1 cellular context compared by ENCODE assay signal in the genomic region with DNA sequence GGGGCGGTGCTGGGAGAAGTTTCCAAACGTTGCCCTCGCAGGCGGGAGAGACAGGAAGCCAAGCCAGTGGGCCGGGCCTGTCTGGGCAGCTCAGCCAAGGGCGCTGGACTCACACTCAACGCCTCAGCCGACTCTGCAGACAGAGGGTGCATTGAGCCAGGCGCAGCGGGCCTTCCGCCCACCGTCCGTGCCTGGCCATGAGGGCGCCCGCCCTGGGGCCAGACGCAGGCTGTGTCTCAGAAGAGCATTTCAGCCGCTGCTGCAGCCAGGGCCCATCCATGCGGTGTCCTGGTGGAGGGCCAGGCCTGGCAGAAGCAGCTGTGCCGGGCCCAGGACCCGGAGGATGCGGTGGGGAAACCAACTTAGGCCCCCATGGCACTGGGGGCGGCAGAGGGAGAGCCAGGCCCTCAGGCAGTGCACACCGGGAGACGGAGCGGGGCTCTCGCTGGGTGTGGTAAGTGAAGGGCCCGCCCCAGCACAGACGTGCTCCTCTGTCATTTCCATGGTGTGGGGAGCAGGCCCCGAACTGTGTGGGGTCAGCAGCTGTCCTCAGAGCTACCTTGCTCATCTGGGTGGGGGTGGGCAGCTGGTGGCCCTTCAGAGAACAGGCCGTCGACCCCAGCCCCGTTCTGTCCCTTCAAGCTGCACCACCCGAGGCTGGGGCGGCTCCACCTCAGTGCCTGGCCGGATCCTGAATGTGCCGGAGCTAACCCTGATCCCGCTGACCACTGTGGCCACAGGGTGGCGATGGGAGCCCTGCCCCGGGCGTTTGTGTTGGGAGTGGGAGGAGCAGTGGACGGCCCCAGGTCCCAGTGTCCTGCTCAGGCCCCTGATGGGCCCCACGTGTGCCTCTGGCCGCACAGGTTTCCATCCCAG.
A peak's percentile ranks its signal among the peaks of the same experiment; 100 is the strongest.
TF ChIP-seq lines count a peak whose summit lies in the region.

No MANE protein-coding gene starts in this region.

TF ChIP-seq in HepG2, 621 proteins besides CTCF, POLR2A, EP300 and RAD21 (continued from another document and continues in another):
- TF ChIP-seq, protein P1, sequence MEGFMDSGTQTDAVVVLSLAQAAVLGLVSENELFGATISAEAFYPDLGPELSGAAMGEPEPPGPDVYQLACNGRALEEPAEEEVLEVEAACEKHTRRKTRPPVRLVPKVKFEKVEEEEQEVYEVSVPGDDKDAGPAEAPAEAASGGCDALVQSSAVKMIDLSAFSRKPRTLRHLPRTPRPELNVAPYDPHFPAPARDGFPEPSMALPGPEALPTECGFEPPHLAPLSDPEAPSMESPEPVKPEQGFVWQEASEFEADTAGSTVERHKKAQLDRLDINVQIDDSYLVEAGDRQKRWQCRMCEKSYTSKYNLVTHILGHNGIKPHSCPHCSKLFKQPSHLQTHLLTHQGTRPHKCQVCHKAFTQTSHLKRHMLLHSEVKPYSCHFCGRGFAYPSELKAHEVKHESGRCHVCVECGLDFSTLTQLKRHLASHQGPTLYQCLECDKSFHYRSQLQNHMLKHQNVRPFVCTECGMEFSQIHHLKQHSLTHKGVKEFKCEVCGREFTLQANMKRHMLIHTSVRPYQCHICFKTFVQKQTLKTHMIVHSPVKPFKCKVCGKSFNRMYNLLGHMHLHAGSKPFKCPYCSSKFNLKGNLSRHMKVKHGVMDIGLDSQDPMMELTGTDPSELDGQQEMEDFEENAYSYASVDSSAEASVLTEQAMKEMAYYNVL (CRISPR knock-in tag; IDR thresholded peaks at IDR 0.05; ENCODE audit: borderline replicate concordance): no peak; the same call in 1 of the 2 replicates
- TF ChIP-seq SMARCC2 (IDR thresholded peaks at IDR 0.05) (no peak), ZNF674 (CRISPR knock-in tag; IDR thresholded peaks at IDR 0.05; ENCODE audit: low read depth) (no peak), ZNF839 (CRISPR knock-in tag; IDR thresholded peaks at IDR 0.05; ENCODE audit: borderline replicate concordance) (no peak; the same call in 1 of the 2 replicates), MAF1 (CRISPR knock-in tag; IDR thresholded peaks at IDR 0.05; ENCODE audit: borderline replicate concordance) (no peak), ZNF557 (CRISPR knock-in tag; IDR thresholded peaks at IDR 0.05) (no peak), MAFK (conservative IDR thresholded peaks at IDR 0.05 in 1 of 2, IDR thresholded peaks at IDR 0.05 in 1 of 2; ENCODE audit: low read length in 2 of 2) (no peak), ZNF143 (CRISPR knock-in tag; IDR thresholded peaks at IDR 0.05) (peak; percentile 56; the same call in 1 of the 2 replicates), SMAD3 (CRISPR knock-in tag; IDR thresholded peaks at IDR 0.05) (peak; percentile 37; the same call in 1 of the 2 replicates), CAMTA2 (CRISPR knock-in tag; IDR thresholded peaks at IDR 0.05; ENCODE audit: borderline replicate concordance) (no peak), ELF3 (CRISPR knock-in tag; IDR thresholded peaks at IDR 0.05) (0 out of 2 replicates have a peak, but pooled peaks have one; percentile 40), ZNF678 (CRISPR knock-in tag; IDR thresholded peaks at IDR 0.05) (0 out of 2 replicates have a peak, but pooled peaks have one; percentile 28), ZNF790 (CRISPR knock-in tag; IDR thresholded peaks at IDR 0.05; ENCODE audit: borderline replicate concordance) (no peak), MTA1 (CRISPR knock-in tag; IDR thresholded peaks at IDR 0.05; ENCODE audit: borderline replicate concordance) (0 out of 2 replicates have a peak, but pooled peaks have one; percentile 9), ZNF230 (CRISPR knock-in tag; IDR thresholded peaks at IDR 0.05) (0 out of 2 replicates have a peak, but pooled peaks have one; percentile 18), KAT8 (CRISPR knock-in tag; IDR thresholded peaks at IDR 0.05) (peak; percentile 66), ELF4 (CRISPR knock-in tag; IDR thresholded peaks at IDR 0.05; ENCODE audit: borderline replicate concordance) (peak; percentile 72; the same call in 1 of the 2 replicates), RXRB (CRISPR knock-in tag; IDR thresholded peaks at IDR 0.05; ENCODE audit: borderline replicate concordance) (peak; percentile 46), ZNF883 (CRISPR knock-in tag; IDR thresholded peaks at IDR 0.05; ENCODE audit: not compliant biosample characterization) (peak; percentile 90), ZNF274 (CRISPR knock-in tag; IDR thresholded peaks at IDR 0.05) (no peak; the same call in 1 of the 2 replicates), ZSCAN31 (CRISPR knock-in tag; IDR thresholded peaks at IDR 0.05; ENCODE audit: low read depth) (peak; percentile 77), ZNF484 (CRISPR knock-in tag; IDR thresholded peaks at IDR 0.05; ENCODE audit: borderline replicate concordance, low read depth) (no peak), KAT7 (CRISPR knock-in tag; IDR thresholded peaks at IDR 0.05; ENCODE audit: borderline replicate concordance) (no peak), ZNF644 (CRISPR knock-in tag; IDR thresholded peaks at IDR 0.05; ENCODE audit: low read depth) (no peak), IRX3 (CRISPR knock-in tag; IDR thresholded peaks at IDR 0.05; ENCODE audit: borderline replicate concordance, low read depth) (no peak), SNAI1 (CRISPR knock-in tag; IDR thresholded peaks at IDR 0.05; ENCODE audit: borderline replicate concordance) (0 out of 2 replicates have a peak, but pooled peaks have one; percentile 26), ZNF672 (CRISPR knock-in tag; IDR thresholded peaks at IDR 0.05) (no peak), ZNF432 (CRISPR knock-in tag; IDR thresholded peaks at IDR 0.05; ENCODE audit: borderline replicate concordance) (no peak), CEBPB (IDR thresholded peaks at IDR 0.05; ENCODE audit: borderline replicate concordance, low read depth, low read length) (no peak), REPIN1 (CRISPR knock-in tag; IDR thresholded peaks at IDR 0.05; ENCODE audit: borderline replicate concordance, low read depth) (peak; percentile 71), ZNF451 (CRISPR knock-in tag; IDR thresholded peaks at IDR 0.05) (no peak), ZNF441 (CRISPR knock-in tag; IDR thresholded peaks at IDR 0.05; ENCODE audit: borderline replicate concordance) (no peak), ZNF564 (CRISPR knock-in tag; IDR thresholded peaks at IDR 0.05) (no peak), ZNF547 (CRISPR knock-in tag; IDR thresholded peaks at IDR 0.05) (peak; percentile 91), TOPORS (CRISPR knock-in tag; IDR thresholded peaks at IDR 0.05) (no peak), AKAP8 (CRISPR knock-in tag; IDR thresholded peaks at IDR 0.05) (0 out of 2 replicates have a peak, but pooled peaks have one; percentile 44), ATF7 (IDR thresholded peaks at IDR 0.05) (no peak), ATF7 (CRISPR knock-in tag; IDR thresholded peaks at IDR 0.05) (no peak), ZNF263 (CRISPR knock-in tag; IDR thresholded peaks at IDR 0.05) (no peak; the same call in none of the 2 replicates), ZBTB38 (CRISPR knock-in tag; IDR thresholded peaks at IDR 0.05) (peak; percentile 20; the same call in 1 of the 2 replicates), ZNF282 (IDR thresholded peaks at IDR 0.05; ENCODE audit: partially characterized antibody) (no peak), MEIS1 (CRISPR knock-in tag; IDR thresholded peaks at IDR 0.05; ENCODE audit: borderline replicate concordance) (no peak), DNMT3B (CRISPR knock-in tag; conservative IDR thresholded peaks at IDR 0.05) (no peak), ZNF546 (CRISPR knock-in tag; conservative IDR thresholded peaks at IDR 0.05) (no peak), ZFX (CRISPR knock-in tag; IDR thresholded peaks at IDR 0.05; ENCODE audit: low read depth) (peak; percentile 68), HMG20B (CRISPR knock-in tag; conservative IDR thresholded peaks at IDR 0.05) (no peak; the same call in 1 of the 2 replicates), ZNF350 (CRISPR knock-in tag; IDR thresholded peaks at IDR 0.05; ENCODE audit: borderline replicate concordance, low read depth) (peak; percentile 73), FOXM1 (CRISPR knock-in tag; IDR thresholded peaks at IDR 0.05) (no peak), ZIK1 (CRISPR knock-in tag; IDR thresholded peaks at IDR 0.05; ENCODE audit: borderline replicate concordance, low read depth) (peak; percentile 71), HNF4A (CRISPR knock-in tag; IDR thresholded peaks at IDR 0.05) (peak; percentile 27; the same call in 1 of the 2 replicates), ZFP41 (CRISPR knock-in tag; IDR thresholded peaks at IDR 0.05; ENCODE audit: borderline replicate concordance) (no peak), NCOA5 (CRISPR knock-in tag; IDR thresholded peaks at IDR 0.05) (no peak), SMARCE1 (IDR thresholded peaks at IDR 0.05; ENCODE audit: borderline replicate concordance) (no peak), RFX5 (IDR thresholded peaks at IDR 0.05; ENCODE audit: low read depth, low read length) (no peak), SP5 (CRISPR knock-in tag; IDR thresholded peaks at IDR 0.05; ENCODE audit: borderline replicate concordance, low read depth) (peak; percentile 96)
- TF ChIP-seq, protein P2, sequence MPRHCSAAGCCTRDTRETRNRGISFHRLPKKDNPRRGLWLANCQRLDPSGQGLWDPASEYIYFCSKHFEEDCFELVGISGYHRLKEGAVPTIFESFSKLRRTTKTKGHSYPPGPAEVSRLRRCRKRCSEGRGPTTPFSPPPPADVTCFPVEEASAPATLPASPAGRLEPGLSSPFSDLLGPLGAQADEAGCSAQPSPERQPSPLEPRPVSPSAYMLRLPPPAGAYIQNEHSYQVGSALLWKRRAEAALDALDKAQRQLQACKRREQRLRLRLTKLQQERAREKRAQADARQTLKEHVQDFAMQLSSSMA (CRISPR knock-in tag; IDR thresholded peaks at IDR 0.05): peak; percentile 64; the same call in 1 of the 2 replicates
- TF ChIP-seq, protein P3, sequence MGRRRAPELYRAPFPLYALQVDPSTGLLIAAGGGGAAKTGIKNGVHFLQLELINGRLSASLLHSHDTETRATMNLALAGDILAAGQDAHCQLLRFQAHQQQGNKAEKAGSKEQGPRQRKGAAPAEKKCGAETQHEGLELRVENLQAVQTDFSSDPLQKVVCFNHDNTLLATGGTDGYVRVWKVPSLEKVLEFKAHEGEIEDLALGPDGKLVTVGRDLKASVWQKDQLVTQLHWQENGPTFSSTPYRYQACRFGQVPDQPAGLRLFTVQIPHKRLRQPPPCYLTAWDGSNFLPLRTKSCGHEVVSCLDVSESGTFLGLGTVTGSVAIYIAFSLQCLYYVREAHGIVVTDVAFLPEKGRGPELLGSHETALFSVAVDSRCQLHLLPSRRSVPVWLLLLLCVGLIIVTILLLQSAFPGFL (CRISPR knock-in tag; IDR thresholded peaks at IDR 0.05): no peak
- TF ChIP-seq, protein P4, sequence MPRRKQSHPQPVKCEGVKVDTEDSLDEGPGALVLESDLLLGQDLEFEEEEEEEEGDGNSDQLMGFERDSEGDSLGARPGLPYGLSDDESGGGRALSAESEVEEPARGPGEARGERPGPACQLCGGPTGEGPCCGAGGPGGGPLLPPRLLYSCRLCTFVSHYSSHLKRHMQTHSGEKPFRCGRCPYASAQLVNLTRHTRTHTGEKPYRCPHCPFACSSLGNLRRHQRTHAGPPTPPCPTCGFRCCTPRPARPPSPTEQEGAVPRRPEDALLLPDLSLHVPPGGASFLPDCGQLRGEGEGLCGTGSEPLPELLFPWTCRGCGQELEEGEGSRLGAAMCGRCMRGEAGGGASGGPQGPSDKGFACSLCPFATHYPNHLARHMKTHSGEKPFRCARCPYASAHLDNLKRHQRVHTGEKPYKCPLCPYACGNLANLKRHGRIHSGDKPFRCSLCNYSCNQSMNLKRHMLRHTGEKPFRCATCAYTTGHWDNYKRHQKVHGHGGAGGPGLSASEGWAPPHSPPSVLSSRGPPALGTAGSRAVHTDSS (CRISPR knock-in tag; conservative IDR thresholded peaks at IDR 0.05): no peak
- TF ChIP-seq, protein P5, sequence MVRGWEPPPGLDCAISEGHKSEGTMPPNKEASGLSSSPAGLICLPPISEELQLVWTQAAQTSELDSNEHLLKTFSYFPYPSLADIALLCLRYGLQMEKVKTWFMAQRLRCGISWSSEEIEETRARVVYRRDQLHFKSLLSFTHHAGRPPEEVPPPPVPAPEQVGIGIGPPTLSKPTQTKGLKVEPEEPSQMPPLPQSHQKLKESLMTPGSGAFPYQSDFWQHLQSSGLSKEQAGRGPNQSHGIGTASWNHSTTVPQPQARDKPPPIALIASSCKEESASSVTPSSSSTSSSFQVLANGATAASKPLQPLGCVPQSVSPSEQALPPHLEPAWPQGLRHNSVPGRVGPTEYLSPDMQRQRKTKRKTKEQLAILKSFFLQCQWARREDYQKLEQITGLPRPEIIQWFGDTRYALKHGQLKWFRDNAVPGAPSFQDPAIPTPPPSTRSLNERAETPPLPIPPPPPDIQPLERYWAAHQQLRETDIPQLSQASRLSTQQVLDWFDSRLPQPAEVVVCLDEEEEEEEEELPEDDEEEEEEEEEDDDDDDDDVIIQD (CRISPR knock-in tag; IDR thresholded peaks at IDR 0.05; ENCODE audit: low read depth): no peak
- TF ChIP-seq, protein P6, sequence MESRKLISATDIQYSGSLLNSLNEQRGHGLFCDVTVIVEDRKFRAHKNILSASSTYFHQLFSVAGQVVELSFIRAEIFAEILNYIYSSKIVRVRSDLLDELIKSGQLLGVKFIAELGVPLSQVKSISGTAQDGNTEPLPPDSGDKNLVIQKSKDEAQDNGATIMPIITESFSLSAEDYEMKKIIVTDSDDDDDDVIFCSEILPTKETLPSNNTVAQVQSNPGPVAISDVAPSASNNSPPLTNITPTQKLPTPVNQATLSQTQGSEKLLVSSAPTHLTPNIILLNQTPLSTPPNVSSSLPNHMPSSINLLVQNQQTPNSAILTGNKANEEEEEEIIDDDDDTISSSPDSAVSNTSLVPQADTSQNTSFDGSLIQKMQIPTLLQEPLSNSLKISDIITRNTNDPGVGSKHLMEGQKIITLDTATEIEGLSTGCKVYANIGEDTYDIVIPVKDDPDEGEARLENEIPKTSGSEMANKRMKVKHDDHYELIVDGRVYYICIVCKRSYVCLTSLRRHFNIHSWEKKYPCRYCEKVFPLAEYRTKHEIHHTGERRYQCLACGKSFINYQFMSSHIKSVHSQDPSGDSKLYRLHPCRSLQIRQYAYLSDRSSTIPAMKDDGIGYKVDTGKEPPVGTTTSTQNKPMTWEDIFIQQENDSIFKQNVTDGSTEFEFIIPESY (CRISPR knock-in tag; IDR thresholded peaks at IDR 0.05): 0 out of 2 replicates have a peak, but pooled peaks have one; percentile 35
- TF ChIP-seq, protein P7, sequence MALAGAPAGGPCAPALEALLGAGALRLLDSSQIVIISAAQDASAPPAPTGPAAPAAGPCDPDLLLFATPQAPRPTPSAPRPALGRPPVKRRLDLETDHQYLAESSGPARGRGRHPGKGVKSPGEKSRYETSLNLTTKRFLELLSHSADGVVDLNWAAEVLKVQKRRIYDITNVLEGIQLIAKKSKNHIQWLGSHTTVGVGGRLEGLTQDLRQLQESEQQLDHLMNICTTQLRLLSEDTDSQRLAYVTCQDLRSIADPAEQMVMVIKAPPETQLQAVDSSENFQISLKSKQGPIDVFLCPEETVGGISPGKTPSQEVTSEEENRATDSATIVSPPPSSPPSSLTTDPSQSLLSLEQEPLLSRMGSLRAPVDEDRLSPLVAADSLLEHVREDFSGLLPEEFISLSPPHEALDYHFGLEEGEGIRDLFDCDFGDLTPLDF (CRISPR knock-in tag; IDR thresholded peaks at IDR 0.05): 0 out of 2 replicates have a peak, but pooled peaks have one; percentile 21
- TF ChIP-seq, protein P8, sequence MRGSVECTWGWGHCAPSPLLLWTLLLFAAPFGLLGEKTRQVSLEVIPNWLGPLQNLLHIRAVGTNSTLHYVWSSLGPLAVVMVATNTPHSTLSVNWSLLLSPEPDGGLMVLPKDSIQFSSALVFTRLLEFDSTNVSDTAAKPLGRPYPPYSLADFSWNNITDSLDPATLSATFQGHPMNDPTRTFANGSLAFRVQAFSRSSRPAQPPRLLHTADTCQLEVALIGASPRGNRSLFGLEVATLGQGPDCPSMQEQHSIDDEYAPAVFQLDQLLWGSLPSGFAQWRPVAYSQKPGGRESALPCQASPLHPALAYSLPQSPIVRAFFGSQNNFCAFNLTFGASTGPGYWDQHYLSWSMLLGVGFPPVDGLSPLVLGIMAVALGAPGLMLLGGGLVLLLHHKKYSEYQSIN (CRISPR knock-in tag; IDR thresholded peaks at IDR 0.05; ENCODE audit: borderline replicate concordance): no peak
